In the genomic region with DNA sequence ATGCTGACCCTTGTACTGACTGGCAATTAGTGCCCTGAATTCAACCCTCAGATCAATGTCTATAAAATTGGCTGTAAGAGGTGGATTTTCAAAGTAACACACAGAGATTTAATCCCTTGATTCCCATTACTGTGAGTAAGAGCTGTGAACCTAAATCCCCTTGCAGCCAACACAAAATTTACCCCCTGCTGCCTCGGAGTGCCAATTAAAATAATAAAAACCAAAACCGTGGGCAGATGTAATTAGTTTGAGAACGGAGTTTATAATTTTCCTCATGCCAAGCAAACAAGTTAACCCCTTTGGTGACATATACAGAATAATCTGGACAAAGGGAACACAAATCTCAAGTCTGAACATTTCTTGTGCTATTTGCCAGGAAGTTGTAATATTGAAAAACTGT, we compare ENCODE assay signal across 1 cellular context.
TF ChIP-seq lines count a peak whose summit lies in the region.

No MANE protein-coding gene starts in this region.

TF ChIP-seq in HEK293, 187 proteins besides CTCF, POLR2A, EP300 and RAD21 (continued from another document):
- TF ChIP-seq ZNF155 (tag by site-specific recombination; IDR thresholded peaks at IDR 0.05), result no peak
